In the genomic region with DNA sequence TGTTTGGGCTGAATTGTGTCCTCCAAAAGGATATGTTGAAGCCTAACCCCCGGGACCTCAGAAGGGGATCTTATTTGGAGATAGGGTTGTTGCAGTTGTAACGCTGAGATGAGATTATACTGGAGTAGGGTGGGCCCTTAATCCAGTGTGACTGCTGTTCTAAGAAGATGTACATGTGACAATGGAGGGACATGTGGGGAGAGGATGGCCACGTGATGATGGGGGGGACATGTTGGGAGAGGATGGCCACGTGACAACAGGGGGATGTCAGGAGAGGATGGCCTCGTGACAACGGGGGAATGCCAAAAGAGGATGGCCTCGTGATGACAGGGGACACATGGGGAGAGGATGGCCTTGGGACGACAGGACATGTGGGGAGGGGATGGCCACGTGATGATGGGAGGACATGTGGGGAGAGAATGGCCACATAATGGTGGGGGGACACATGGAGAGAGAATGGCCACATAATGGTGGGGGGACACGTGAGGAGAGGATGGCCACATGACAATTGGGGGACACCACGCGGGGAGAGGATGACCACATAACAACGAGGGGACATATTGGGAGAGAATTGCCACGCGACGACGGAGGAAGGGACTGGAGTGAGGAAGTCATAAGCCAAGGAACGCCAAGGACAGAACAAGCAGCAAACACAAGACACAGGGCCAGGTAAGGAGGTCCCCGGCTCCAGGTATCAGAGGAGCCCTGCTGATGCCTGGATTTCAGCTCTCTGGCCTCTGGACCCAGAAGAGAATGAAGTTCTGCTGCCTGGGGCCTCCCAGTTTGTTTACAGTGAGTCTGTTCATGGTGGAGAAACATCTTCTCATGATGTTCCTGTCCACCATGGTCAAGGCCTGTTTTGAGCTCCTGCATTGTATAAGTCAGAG, we compare ENCODE assay signal across 1 cellular context.
TF ChIP-seq lines count a peak whose summit lies in the region.

No MANE protein-coding gene starts in this region.

TF ChIP-seq in HepG2, 621 proteins besides CTCF, POLR2A, EP300 and RAD21 (continued from another document and continues in another):
- TF ChIP-seq AGO2 (optimal IDR thresholded peaks at IDR 0.05; ENCODE audit: low read depth, low read length): no peak
- TF ChIP-seq, protein P1, sequence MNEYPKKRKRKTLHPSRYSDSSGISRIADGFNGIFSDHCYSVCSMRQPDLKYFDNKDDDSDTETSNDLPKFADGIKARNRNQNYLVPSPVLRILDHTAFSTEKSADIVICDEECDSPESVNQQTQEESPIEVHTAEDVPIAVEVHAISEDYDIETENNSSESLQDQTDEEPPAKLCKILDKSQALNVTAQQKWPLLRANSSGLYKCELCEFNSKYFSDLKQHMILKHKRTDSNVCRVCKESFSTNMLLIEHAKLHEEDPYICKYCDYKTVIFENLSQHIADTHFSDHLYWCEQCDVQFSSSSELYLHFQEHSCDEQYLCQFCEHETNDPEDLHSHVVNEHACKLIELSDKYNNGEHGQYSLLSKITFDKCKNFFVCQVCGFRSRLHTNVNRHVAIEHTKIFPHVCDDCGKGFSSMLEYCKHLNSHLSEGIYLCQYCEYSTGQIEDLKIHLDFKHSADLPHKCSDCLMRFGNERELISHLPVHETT (CRISPR knock-in tag; conservative IDR thresholded peaks at IDR 0.05): 0 out of 2 replicates have a peak, but pooled peaks have one; percentile 51
- TF ChIP-seq GATA4 (IDR thresholded peaks at IDR 0.05; ENCODE audit: borderline replicate concordance, low read depth): no peak
- TF ChIP-seq ZNF629 (CRISPR knock-in tag; conservative IDR thresholded peaks at IDR 0.05): no peak
- TF ChIP-seq NCOA1 (CRISPR knock-in tag; IDR thresholded peaks at IDR 0.05): no peak
- no peak for TF ChIP-seq RCOR2 (CRISPR knock-in tag; IDR thresholded peaks at IDR 0.05)
- TF ChIP-seq ZNF773 (CRISPR knock-in tag; IDR thresholded peaks at IDR 0.05; ENCODE audit: borderline replicate concordance): no peak; the same call in 1 of the 2 replicates
- no peak for TF ChIP-seq TCF7 (IDR thresholded peaks at IDR 0.05; ENCODE audit: low read depth)
- TF ChIP-seq CHD2 (IDR thresholded peaks at IDR 0.05; ENCODE audit: low read depth, low read length): 0 out of 2 replicates have a peak, but pooled peaks have one; percentile 6
- TF ChIP-seq RBM22 (optimal IDR thresholded peaks at IDR 0.05; ENCODE audit: low read length): no peak
- TF ChIP-seq ZNF251 (CRISPR knock-in tag; IDR thresholded peaks at IDR 0.05): peak; percentile 81
- peak; percentile 22; the same call in 1 of the 2 replicates for TF ChIP-seq NFYC (CRISPR knock-in tag; IDR thresholded peaks at IDR 0.05)
- no peak for TF ChIP-seq MLXIP (CRISPR knock-in tag; IDR thresholded peaks at IDR 0.05; ENCODE audit: borderline replicate concordance)
- TF ChIP-seq SIN3A (IDR thresholded peaks at IDR 0.05; ENCODE audit: borderline replicate concordance, low read depth, low read length): peak; percentile 71; the same call in 1 of the 2 replicates
- TF ChIP-seq ZMYM2 (CRISPR knock-in tag; IDR thresholded peaks at IDR 0.05): peak; percentile 44; the same call in 1 of the 2 replicates
- TF ChIP-seq ARNTL (CRISPR knock-in tag; IDR thresholded peaks at IDR 0.05): peak; percentile 85; the same call in 1 of the 2 replicates
- TF ChIP-seq HOXA3 (CRISPR knock-in tag; IDR thresholded peaks at IDR 0.05): peak; percentile 31; the same call in 1 of the 2 replicates
- peak; percentile 74; the same call in 1 of the 2 replicates for TF ChIP-seq ZNF292 (CRISPR knock-in tag; IDR thresholded peaks at IDR 0.05; ENCODE audit: borderline replicate concordance, low read depth)
- TF ChIP-seq ZNF770 (CRISPR knock-in tag; IDR thresholded peaks at IDR 0.05): no peak
- TF ChIP-seq ZNF543 (CRISPR knock-in tag; IDR thresholded peaks at IDR 0.05): peak; percentile 37; the same call in 1 of the 2 replicates
- no peak for TF ChIP-seq ZBTB21 (CRISPR knock-in tag; IDR thresholded peaks at IDR 0.05)
- TF ChIP-seq ZNF138 (CRISPR knock-in tag; IDR thresholded peaks at IDR 0.05; ENCODE audit: low read depth): no peak; the same call in 1 of the 2 replicates
- peak; percentile 93; the same call in 1 of the 2 replicates for TF ChIP-seq SAFB2 (CRISPR knock-in tag; IDR thresholded peaks at IDR 0.05; ENCODE audit: borderline replicate concordance, low read depth)
- no peak for TF ChIP-seq ZNF24 (IDR thresholded peaks at IDR 0.05)
- TF ChIP-seq NFATC3 (CRISPR knock-in tag; IDR thresholded peaks at IDR 0.05): no peak
- no peak for TF ChIP-seq HNRNPLL (IDR thresholded peaks at IDR 0.05; ENCODE audit: low read depth, low read length, poor library complexity, severe bottlenecking)
- TF ChIP-seq MLLT10 (CRISPR knock-in tag; IDR thresholded peaks at IDR 0.05): no peak
- peak; percentile 17; the same call in 1 of the 2 replicates for TF ChIP-seq HOMEZ (CRISPR knock-in tag; IDR thresholded peaks at IDR 0.05; ENCODE audit: low read depth)
- TF ChIP-seq ZFP82 (CRISPR knock-in tag; IDR thresholded peaks at IDR 0.05; ENCODE audit: borderline replicate concordance): peak; percentile 54; the same call in 1 of the 2 replicates
- TF ChIP-seq ATAD3A (CRISPR knock-in tag; IDR thresholded peaks at IDR 0.05): 0 out of 2 replicates have a peak, but pooled peaks have one; percentile 28
- TF ChIP-seq NPAS2 (CRISPR knock-in tag; IDR thresholded peaks at IDR 0.05; ENCODE audit: borderline replicate concordance): no peak
- TF ChIP-seq NFIC (IDR thresholded peaks at IDR 0.05; ENCODE audit: low read length): no peak
- no peak for TF ChIP-seq FOXP1 (IDR thresholded peaks at IDR 0.05)
- TF ChIP-seq FOXP1 (CRISPR knock-in tag; IDR thresholded peaks at IDR 0.05): no peak
- TF ChIP-seq SSRP1 (CRISPR knock-in tag; IDR thresholded peaks at IDR 0.05): no peak
- peak; percentile 2; the same call in 1 of the 2 replicates for TF ChIP-seq MEIS2 (CRISPR knock-in tag; IDR thresholded peaks at IDR 0.05)
- TF ChIP-seq PAWR (CRISPR knock-in tag; IDR thresholded peaks at IDR 0.05; ENCODE audit: borderline replicate concordance): no peak
- peak; percentile 75 for TF ChIP-seq BRCA1 (CRISPR knock-in tag; IDR thresholded peaks at IDR 0.05)
- TF ChIP-seq ZNF615 (CRISPR knock-in tag; IDR thresholded peaks at IDR 0.05; ENCODE audit: borderline replicate concordance): no peak
- TF ChIP-seq FOXK2 (IDR thresholded peaks at IDR 0.05): no peak
- TF ChIP-seq MEIS1 (CRISPR knock-in tag; IDR thresholded peaks at IDR 0.05; ENCODE audit: borderline replicate concordance): no peak; the same call in 1 of the 2 replicates
- no peak for TF ChIP-seq TSC22D2 (CRISPR knock-in tag; IDR thresholded peaks at IDR 0.05; ENCODE audit: borderline replicate concordance)
- no peak for TF ChIP-seq MBNL3 (CRISPR knock-in tag; conservative IDR thresholded peaks at IDR 0.05)
- peak; percentile 89 for TF ChIP-seq ZNF274 (CRISPR knock-in tag; IDR thresholded peaks at IDR 0.05)
- TF ChIP-seq, protein P2, sequence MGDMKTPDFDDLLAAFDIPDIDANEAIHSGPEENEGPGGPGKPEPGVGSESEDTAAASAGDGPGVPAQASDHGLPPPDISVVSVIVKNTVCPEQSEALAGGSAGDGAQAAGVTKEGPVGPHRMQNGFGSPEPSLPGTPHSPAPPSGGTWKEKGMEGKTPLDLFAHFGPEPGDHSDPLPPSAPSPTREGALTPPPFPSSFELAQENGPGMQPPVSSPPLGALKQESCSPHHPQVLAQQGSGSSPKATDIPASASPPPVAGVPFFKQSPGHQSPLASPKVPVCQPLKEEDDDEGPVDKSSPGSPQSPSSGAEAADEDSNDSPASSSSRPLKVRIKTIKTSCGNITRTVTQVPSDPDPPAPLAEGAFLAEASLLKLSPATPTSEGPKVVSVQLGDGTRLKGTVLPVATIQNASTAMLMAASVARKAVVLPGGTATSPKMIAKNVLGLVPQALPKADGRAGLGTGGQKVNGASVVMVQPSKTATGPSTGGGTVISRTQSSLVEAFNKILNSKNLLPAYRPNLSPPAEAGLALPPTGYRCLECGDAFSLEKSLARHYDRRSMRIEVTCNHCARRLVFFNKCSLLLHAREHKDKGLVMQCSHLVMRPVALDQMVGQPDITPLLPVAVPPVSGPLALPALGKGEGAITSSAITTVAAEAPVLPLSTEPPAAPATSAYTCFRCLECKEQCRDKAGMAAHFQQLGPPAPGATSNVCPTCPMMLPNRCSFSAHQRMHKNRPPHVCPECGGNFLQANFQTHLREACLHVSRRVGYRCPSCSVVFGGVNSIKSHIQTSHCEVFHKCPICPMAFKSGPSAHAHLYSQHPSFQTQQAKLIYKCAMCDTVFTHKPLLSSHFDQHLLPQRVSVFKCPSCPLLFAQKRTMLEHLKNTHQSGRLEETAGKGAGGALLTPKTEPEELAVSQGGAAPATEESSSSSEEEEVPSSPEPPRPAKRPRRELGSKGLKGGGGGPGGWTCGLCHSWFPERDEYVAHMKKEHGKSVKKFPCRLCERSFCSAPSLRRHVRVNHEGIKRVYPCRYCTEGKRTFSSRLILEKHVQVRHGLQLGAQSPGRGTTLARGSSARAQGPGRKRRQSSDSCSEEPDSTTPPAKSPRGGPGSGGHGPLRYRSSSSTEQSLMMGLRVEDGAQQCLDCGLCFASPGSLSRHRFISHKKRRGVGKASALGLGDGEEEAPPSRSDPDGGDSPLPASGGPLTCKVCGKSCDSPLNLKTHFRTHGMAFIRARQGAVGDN (CRISPR knock-in tag; IDR thresholded peaks at IDR 0.05): peak; percentile 100
- TF ChIP-seq NFKBIZ (CRISPR knock-in tag; IDR thresholded peaks at IDR 0.05): no peak
- TF ChIP-seq IRF2 (CRISPR knock-in tag; IDR thresholded peaks at IDR 0.05): no peak
- TF ChIP-seq SIX4 (CRISPR knock-in tag; IDR thresholded peaks at IDR 0.05): no peak
- TF ChIP-seq, protein P3, sequence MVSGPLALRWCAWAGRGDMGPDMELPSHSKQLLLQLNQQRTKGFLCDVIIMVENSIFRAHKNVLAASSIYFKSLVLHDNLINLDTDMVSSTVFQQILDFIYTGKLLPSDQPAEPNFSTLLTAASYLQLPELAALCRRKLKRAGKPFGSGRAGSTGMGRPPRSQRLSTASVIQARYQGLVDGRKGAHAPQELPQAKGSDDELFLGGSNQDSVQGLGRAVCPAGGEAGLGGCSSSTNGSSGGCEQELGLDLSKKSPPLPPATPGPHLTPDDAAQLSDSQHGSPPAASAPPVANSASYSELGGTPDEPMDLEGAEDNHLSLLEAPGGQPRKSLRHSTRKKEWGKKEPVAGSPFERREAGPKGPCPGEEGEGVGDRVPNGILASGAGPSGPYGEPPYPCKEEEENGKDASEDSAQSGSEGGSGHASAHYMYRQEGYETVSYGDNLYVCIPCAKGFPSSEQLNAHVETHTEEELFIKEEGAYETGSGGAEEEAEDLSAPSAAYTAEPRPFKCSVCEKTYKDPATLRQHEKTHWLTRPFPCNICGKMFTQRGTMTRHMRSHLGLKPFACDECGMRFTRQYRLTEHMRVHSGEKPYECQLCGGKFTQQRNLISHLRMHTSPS (CRISPR knock-in tag; IDR thresholded peaks at IDR 0.05; ENCODE audit: low read depth): no peak
- peak; percentile 76; the same call in 1 of the 2 replicates for TF ChIP-seq ZNF275 (CRISPR knock-in tag; IDR thresholded peaks at IDR 0.05; ENCODE audit: borderline replicate concordance)
- peak; percentile 68; the same call in 1 of the 2 replicates for TF ChIP-seq ZNF224 (CRISPR knock-in tag; IDR thresholded peaks at IDR 0.05)
- no peak for TF ChIP-seq CEBPB (IDR thresholded peaks at IDR 0.05; ENCODE audit: borderline replicate concordance, low read depth, low read length)
